Comparison of ENCODE assay signal across 16 cellular contexts in the genomic region with DNA sequence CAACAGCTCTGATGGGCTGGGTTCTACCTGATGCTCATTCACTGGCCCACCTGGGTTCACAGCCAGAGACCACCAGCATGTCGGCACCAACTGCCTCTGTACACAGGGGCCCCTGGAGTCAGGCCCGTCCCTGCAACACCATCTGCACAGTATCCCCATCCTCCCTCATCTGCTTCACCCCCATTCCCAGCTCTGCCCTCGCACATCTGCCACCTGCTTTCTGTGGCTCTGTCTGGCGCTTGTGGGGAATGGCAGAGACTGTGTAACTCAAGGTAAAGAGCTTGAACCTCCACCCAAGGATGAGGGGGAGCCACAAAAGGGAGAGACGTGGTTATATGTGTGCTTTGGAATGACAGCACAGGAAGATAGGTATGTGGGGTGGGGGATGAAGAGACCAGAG. TPM values are rescaled to one million over a fixed set of nuclear protein-coding genes. Genes with fewer than 3 reads are reported as not detected.
DNase-seq lines count a peak whose midpoint lies in the region; ATAC-seq, FAIRE-seq and TF ChIP-seq lines count a peak whose summit lies in the region.
"Had no signal": no experiment of that assay in that cellular context is flagged by ENCODE, and none has a peak within 500 bp of the region (broad histone marks: within the 10 kb centered on the region; RNA-seq: fewer than 3 reads in every experiment).

No MANE protein-coding gene starts in this region.

- ATAC-seq in heart left ventricle = no peak
- no peak for ATAC-seq in HepG2
- ATAC-seq: GM12878 had no signal

- peaks cover 6% of the 10 kb centered on the region for H3K4me1 Mint-ChIP-seq in chondrocyte (ENCODE audit: low read depth)

- no peak for TF ChIP-seq EP300 in HepG2 (IDR thresholded peaks at IDR 0.05; ENCODE audit: low read depth in 2 of 2, low read length in 2 of 2)
- TF ChIP-seq EP300 in HepG2 (CRISPR knock-in tag; IDR thresholded peaks at IDR 0.05; ENCODE audit: borderline replicate concordance) = no peak

- no peaks in the 10 kb centered on the region for H3K9me3 Mint-ChIP-seq in chondrocyte (ENCODE audit: low read depth)
- H3K9me3 Mint-ChIP-seq: GM23338, H9, IgD-negative memory B cell had no signal

- TF ChIP-seq RAD21 in HepG2 (CRISPR knock-in tag; IDR thresholded peaks at IDR 0.05) = no peak

- in situ Hi-C loops in HepG2 (cut with HindIII; ENCODE audit: extremely low pct_ligation_motif_present, low pct_unique_long_range_greater_than_20kb) = no loop called here

- no peak for TF ChIP-seq POLR2A in heart left ventricle (IDR thresholded peaks at IDR 0.05)
- TF ChIP-seq POLR2A in HepG2 (IDR thresholded peaks at IDR 0.05; ENCODE audit: insufficient read depth in 1 of 2, low read depth in 2 of 2, low read length in 2 of 2) = no peak

- peak; percentile 62 for DNase-seq in cardiac septum (ENCODE audit: low spot score)
- no peak for DNase-seq in heart left ventricle
- DNase-seq in NCI-H2171 (lab: John Stamatoyannopoulos, UW) = peak; percentile 50
- DNase-seq in chondrocyte (ENCODE audit: low spot score) = peak; percentile 48
- no peak for DNase-seq in WERI-Rb-1
- DNase-seq in OCI-LY7 (ENCODE audit: low spot score) = no peak
- DNase-seq in HepG2 (ENCODE audit: low spot score) = no peak
- DNase-seq: H9, KG1 had no signal

- H2AFZ ChIP-seq in OCI-LY7 (ENCODE audit: low read length) = no peak overlapping the region
- no peak overlapping the region for H2AFZ ChIP-seq in HepG2 (ENCODE audit: low read length)
- H2AFZ ChIP-seq: GM23338 had no signal

- no peaks in the 10 kb centered on the region for H3K9me3 ChIP-seq in heart left ventricle
- no peaks in the 10 kb centered on the region for H3K9me3 ChIP-seq in WERI-Rb-1 (ENCODE audit: severe bottlenecking)
- H3K9me3 ChIP-seq in OCI-LY7 (ENCODE audit: low read length) = no peaks in the 10 kb centered on the region
- H3K9me3 ChIP-seq in HepG2 (ENCODE audit: low read length) = no peaks in the 10 kb centered on the region

- no peak overlapping the region for H3K27ac Mint-ChIP-seq in chondrocyte (ENCODE audit: unreplicated experiment)
- H3K27ac Mint-ChIP-seq: B cell, GM23338, H9, IgD-negative memory B cell had no signal

- no peaks in the 10 kb centered on the region for H3K9me2 ChIP-seq in OCI-LY7 (ENCODE audit: insufficient read depth, low read length)

- H3K27ac ChIP-seq in heart left ventricle (no peak overlapping the region), WERI-Rb-1 (no peak overlapping the region), OCI-LY7 (ENCODE audit: low read depth, low read length, poor library complexity, severe bottlenecking) (no peak overlapping the region), HepG2 (ENCODE audit: extremely low read length, insufficient read depth, low read length) (no peak overlapping the region)
- H3K27ac ChIP-seq: C4-2B had no signal

- no peak for FAIRE-seq in HepG2 (lab: Jason Lieb, UNC)
- FAIRE-seq: A204.1, GM12878, GM18507 had no signal

- no peaks in the 10 kb centered on the region for H3K79me2 ChIP-seq in OCI-LY7 (ENCODE audit: insufficient read depth, low read depth, low read length)
- H3K79me2 ChIP-seq in HepG2 (ENCODE audit: insufficient read depth, low read length) = no peaks in the 10 kb centered on the region

- 83 to 90% (median 87%) methylated on average over 5 of the region's 5 CpGs for WGBS in heart left ventricle, 4 donors
- WGBS in HepG2 (ENCODE audit: low lambda C conversion rate) = 17% methylated on average over 5 of the region's 5 CpGs

- BruUV-seq in OCI-LY7 (replicated peaks; lab: Mats Ljungman, UMichigan) (no TSS peak), HepG2 (replicated peaks; lab: Mats Ljungman, UMichigan) (no TSS peak)

- peaks cover 0 to 23% (median 0%) of the 10 kb centered on the region in 12 donors for H3K4me1 ChIP-seq in heart left ventricle
- peaks cover 17% of the 10 kb centered on the region for H3K4me1 ChIP-seq in OCI-LY7 (ENCODE audit: insufficient read depth, low read length, poor library complexity, severe bottlenecking)
- no peaks in the 10 kb centered on the region; the same call in 1 of the 2 replicates for H3K4me1 ChIP-seq in HepG2 (ENCODE audit: insufficient read depth, low read length)

- H3K36me3 ChIP-seq in heart left ventricle (no peaks in the 10 kb centered on the region), WERI-Rb-1 (no peaks in the 10 kb centered on the region), OCI-LY7 (ENCODE audit: insufficient read depth, low read length) (no peaks in the 10 kb centered on the region), HepG2 (replicated peaks in 1 of 2; ENCODE audit: control insufficient read depth in 1 of 2, insufficient read depth in 2 of 2, low read length in 2 of 2) (no peaks in the 10 kb centered on the region)

- intact Hi-C loops in cardiac septum (cut with DNase I) (no loop called here), heart left ventricle (cut with DNase I) (no loop called here), OCI-LY7 (cut with micrococcal nuclease; ENCODE audit: unreplicated experiment) (no loop called here), HepG2 (cut with micrococcal nuclease; ENCODE audit: unreplicated experiment) (no loop called here)

- POLR2A ChIA-PET in OCI-LY7 (lab: Charles Lee) = no interaction called here
- POLR2A ChIA-PET in HepG2 (lab: Yijun Ruan, JAX) = no interaction called here

- H3K4me2 ChIP-seq in OCI-LY7 (ENCODE audit: low read length) (no peak overlapping the region), HepG2 (ENCODE audit: low read depth, low read length) (no peak overlapping the region)
- H3K4me2 ChIP-seq: GM23338 had no signal

- no peak overlapping the region for H3K4me3 ChIP-seq in heart left ventricle
- no peak overlapping the region for H3K4me3 ChIP-seq in WERI-Rb-1 (ENCODE audit: low read depth, low read length)
- no peak overlapping the region for H3K4me3 ChIP-seq in OCI-LY7 (ENCODE audit: low read depth, low read length, poor library complexity, severe bottlenecking)
- no peak overlapping the region for H3K4me3 ChIP-seq in HepG2 (replicated peaks in 1 of 3; ENCODE audit: insufficient read depth in 1 of 3, low read depth in 2 of 3, low read length in 3 of 3)
- H3K4me3 ChIP-seq: GM12878, GM23338 had no signal

- peaks cover 11% of the 10 kb centered on the region for H3K27me3 Mint-ChIP-seq in chondrocyte (ENCODE audit: low read depth)
- H3K27me3 Mint-ChIP-seq: B cell, IgD-negative memory B cell had no signal

- H4K20me1 ChIP-seq in OCI-LY7 (ENCODE audit: insufficient read depth, low read length) = no peaks in the 10 kb centered on the region
- H4K20me1 ChIP-seq in HepG2 (ENCODE audit: insufficient read depth, low read length) = no peaks in the 10 kb centered on the region

- H3K9ac ChIP-seq in HepG2 (ENCODE audit: insufficient read depth, low read depth, low read length) = no peak overlapping the region

- no peak for TF ChIP-seq CTCF in heart left ventricle (IDR thresholded peaks at IDR 0.05)
- no peak for TF ChIP-seq CTCF in chondrocyte (IDR thresholded peaks at IDR 0.05)
- no peak for TF ChIP-seq CTCF in WERI-Rb-1 (IDR thresholded peaks at IDR 0.05; ENCODE audit: low read depth, low read length)
- no peak for TF ChIP-seq CTCF in OCI-LY7 (conservative IDR thresholded peaks at IDR 0.05; ENCODE audit: low read length)
- TF ChIP-seq CTCF in HepG2 (CRISPR knock-in tag; IDR thresholded peaks at IDR 0.05) = no peak

- CTCF ChIA-PET in OCI-LY7 (lab: Charles Lee; ENCODE audit: unreplicated experiment) = no interaction called here
- CTCF ChIA-PET in HepG2 (lab: Yijun Ruan, JAX; ENCODE audit: low intra/inter-chr PET ratio, low total read pairs) = no interaction called here

- no peaks in the 10 kb centered on the region for H3K36me3 Mint-ChIP-seq in chondrocyte (ENCODE audit: low read depth)

- H3K27me3 ChIP-seq in heart left ventricle (no peaks in the 10 kb centered on the region), WERI-Rb-1 (ENCODE audit: insufficient read depth, low read depth, severe bottlenecking) (no peaks in the 10 kb centered on the region), HepG2 (ENCODE audit: control insufficient read depth in 1 of 2, insufficient read depth in 2 of 2, low read length in 2 of 2) (peaks cover 9 to 21% of the 10 kb centered on the region in 2 experiments; a peak in 3 of 5 replicates)

- H3K4me3 Mint-ChIP-seq in chondrocyte (ENCODE audit: unreplicated experiment) = no peak overlapping the region
- H3K4me3 Mint-ChIP-seq: B cell, GM23338, H9, IgD-negative memory B cell had no signal

TF ChIP-seq in HepG2, 621 proteins besides CTCF, POLR2A, EP300 and RAD21 (continues in another document):
- no peak for TF ChIP-seq ZNF382 (CRISPR knock-in tag; IDR thresholded peaks at IDR 0.05; ENCODE audit: borderline replicate concordance)

RNA-seq across cellular contexts. Expression of a gene that starts 27.2 kb away (rescaled TPM):
- total RNA-seq in cardiac septum (not detected), heart left ventricle (10 to 100 TPM in 1 of 9 donors, 1 to 10 TPM in 2, under 1 TPM in 3, not detected in 3; 0.10 to 14.4 (median 1.5) TPM), chondrocyte (0.07 TPM in 1 of 3 replicates, not detected in the others), OCI-LY7 (2022) (0.51 and 0.61 TPM in 2 replicates), HepG2 (2016; rRNA removed; fragmentation: Illumina TruSeq; extraction: Trizol) (0.07 TPM in 1 of 2 replicates, not detected in the other)
- polyA plus RNA-seq in heart left ventricle (under 1 TPM; 0.07 to 0.15 TPM), HepG2 (2011; rRNA removed) (0.13 and 0.32 TPM in 2 replicates)
- total RNA-seq in OCI-LY7 (2014; rRNA removed; shearing (Covaris generic)) = 0.16 and 0.21 TPM in 2 replicates
- not detected in 2 replicates for total RNA-seq in HepG2 (2016; cell fraction: cytosol; rRNA removed; fragmentation: Illumina TruSeq; extraction: Trizol; ENCODE audit: low read depth)
- 0.06 TPM in 1 of 2 replicates, not detected in the other for total RNA-seq in HepG2 (2016; cell fraction: insoluble cytoplasmic fraction; rRNA removed; fragmentation: Illumina TruSeq; extraction: Trizol)
- total RNA-seq in HepG2 (2016; cell fraction: membrane; rRNA removed; fragmentation: Illumina TruSeq; extraction: Trizol) = not detected in 2 replicates
- not detected in 2 replicates for total RNA-seq in HepG2 (2016; cell fraction: nucleus; rRNA removed; fragmentation: Illumina TruSeq; extraction: Trizol)
- polyA plus RNA-seq in HepG2 (2011; cell fraction: cytosol; rRNA removed) = 0.06 and 0.38 TPM in 2 replicates
- 0.51 and 0.87 TPM in 2 replicates for polyA plus RNA-seq in HepG2 (2011; cell fraction: nucleus; rRNA removed)
- polyA plus RNA-seq in HepG2 (2012) = 1.2 and 1.3 TPM in 2 replicates
- not detected in 2 replicates for polyA plus RNA-seq in HepG2 (2016; cell fraction: cytosol; fragmentation: Illumina TruSeq; extraction: Trizol; ENCODE audit: low read depth)
- not detected in 2 replicates for polyA plus RNA-seq in HepG2 (2016; cell fraction: insoluble cytoplasmic fraction; fragmentation: Illumina TruSeq; extraction: Trizol; ENCODE audit: low read depth)
- polyA plus RNA-seq in HepG2 (2016; cell fraction: membrane; fragmentation: Illumina TruSeq; extraction: Trizol; ENCODE audit: low read depth) = not detected in 2 replicates
- 0.40 TPM in 1 of 2 replicates, not detected in the other for polyA plus RNA-seq in HepG2 (2016; cell fraction: nucleus; fragmentation: Illumina TruSeq; extraction: Trizol; ENCODE audit: insufficient read depth, low read depth)
- 0.24 TPM in 1 of 2 replicates, not detected in the other for polyA minus RNA-seq in HepG2 (2011; rRNA and poly(A)+ RNA removed; ENCODE audit: low replicate concordance)
- polyA minus RNA-seq in HepG2 (2011; cell fraction: cytosol; rRNA and poly(A)+ RNA removed) = 1.2 TPM in 1 of 2 replicates, not detected in the other
- polyA minus RNA-seq in HepG2 (2011; cell fraction: nucleus; rRNA and poly(A)+ RNA removed) = 0.52 TPM in 1 of 2 replicates, not detected in the other

Comparison
In these comparisons a context has a peak if more than half of its experiments do, and no peak if none do; other contexts are left out.
1. DNase-seq: peak in cardiac septum (single experiment), NCI-H2171 (single experiment) and chondrocyte (single experiment); none in heart left ventricle (0 of 5), WERI-Rb-1 (single experiment), OCI-LY7 (single experiment) and HepG2 (single experiment).